ENCODE assay signal across 11 cellular contexts in the genomic region with DNA sequence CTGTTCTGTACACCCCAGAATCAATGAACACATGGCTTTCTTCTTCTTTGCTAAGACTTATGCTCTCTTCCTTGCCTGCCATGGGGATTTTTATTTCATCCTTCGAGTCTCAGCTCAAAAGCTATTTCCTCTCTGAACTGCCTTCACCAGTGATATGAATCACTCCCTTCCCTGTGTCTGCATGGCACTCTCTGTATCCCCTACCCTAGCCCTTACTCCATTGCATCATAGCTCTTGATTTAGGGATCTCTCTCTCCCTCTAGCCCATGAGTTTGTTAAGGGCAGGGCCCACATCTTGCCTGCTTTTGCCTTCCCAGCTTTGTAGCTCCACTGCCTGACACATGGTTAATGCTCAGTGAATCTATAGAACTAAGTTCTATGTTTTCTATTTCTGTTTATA. TPM values are rescaled to one million over a fixed set of nuclear protein-coding genes. Genes with fewer than 3 reads are reported as not detected.
DNase-seq lines count a peak whose midpoint lies in the region; ATAC-seq and TF ChIP-seq lines count a peak whose summit lies in the region.
"Had no signal": no experiment of that assay in that cellular context is flagged by ENCODE, and none has a peak within 500 bp of the region (broad histone marks: within the 10 kb centered on the region; RNA-seq: fewer than 3 reads in every experiment).

No MANE protein-coding gene starts in this region.

- no peak overlapping the region for H3K27ac ChIP-seq in HEK293 (ENCODE audit: extremely low read depth, low read depth, low read length)
- H3K27ac ChIP-seq in lower lobe of right lung, result no peak overlapping the region

- no peak for ATAC-seq in activated CD8-positive, alpha-beta T cell treated with anti-CD3 and anti-CD28 coated beads, Interleukin-2, amount 10 ng/mL, durations not matched to agents 7 days and 5 days
- no peak for ATAC-seq in HG03521 (IDR thresholded peaks at IDR 0.05; ENCODE audit: unreplicated experiment)
- ATAC-seq in lower lobe of right lung, result no peak

- H3K36me3 ChIP-seq in HEK293 (ENCODE audit: control insufficient read depth in 2 of 2, insufficient read depth in 1 of 2, low read length in 2 of 2) (no peaks in the 10 kb centered on the region), lower lobe of right lung (no peaks in the 10 kb centered on the region)

- peak overlapping the region; percentile 99 for H3K27ac Mint-ChIP-seq in activated CD8-positive, alpha-beta T cell treated with anti-CD3 and anti-CD28 coated beads, Interleukin-2, amount 10 ng/mL, durations not matched to agents 7 days and 5 days
- H3K27ac Mint-ChIP-seq: progenitor cell of endocrine pancreas had no signal

- H3K27me3 Mint-ChIP-seq in activated CD8-positive, alpha-beta T cell treated with anti-CD3 and anti-CD28 coated beads, Interleukin-2, amount 10 ng/mL, durations not matched to agents 7 days and 5 days (ENCODE audit: low read depth), result no peaks in the 10 kb centered on the region
- H3K27me3 Mint-ChIP-seq: progenitor cell of endocrine pancreas had no signal

- H3K36me3 Mint-ChIP-seq in activated CD8-positive, alpha-beta T cell treated with anti-CD3 and anti-CD28 coated beads, Interleukin-2, amount 10 ng/mL, durations not matched to agents 7 days and 5 days (ENCODE audit: low read depth), result peaks cover 35% of the 10 kb centered on the region

- DNase-seq in AML-193 (lab: John Stamatoyannopoulos, UW) (peak; percentile 13 to 25), hepatic stellate cell (ENCODE audit: low spot score) (peak; percentile 26), midbrain (lab: John Stamatoyannopoulos, UW) (no peak), NCI-H345 treated with DMSO at 0.1 percent for 48 hours (lab: John Stamatoyannopoulos, UW; ENCODE audit: unreplicated experiment) (no peak), lower lobe of right lung (no peak)
- DNase-seq in activated CD8-positive, alpha-beta T cell treated with anti-CD3 and anti-CD28 coated beads, Interleukin-2, amount 10 ng/mL, durations not matched to agents 7 days and 5 days, result no peak
- DNase-seq: Caco-2, NCI-H1105 treated with DMSO at 0.1 percent for 48 hours had no signal

- H3K4me3 ChIP-seq in HEK293 (ENCODE audit: low read depth, low read length), result no peak overlapping the region
- H3K4me3 ChIP-seq in lower lobe of right lung, result no peak overlapping the region

- no peaks in the 10 kb centered on the region for H3K27me3 ChIP-seq in lower lobe of right lung (ENCODE audit: low read depth)

- H3K9me3 ChIP-seq in HEK293 (ENCODE audit: control insufficient read depth, insufficient read depth, low read depth, low read length) (no peaks in the 10 kb centered on the region), lower lobe of right lung (no peaks in the 10 kb centered on the region)
- H3K9me3 ChIP-seq: Caco-2 had no signal

- TF ChIP-seq CTCF in HEK293 (tag by site-specific recombination; IDR thresholded peaks at IDR 0.05) (no peak), lower lobe of right lung (IDR thresholded peaks at IDR 0.05) (no peak)

- no peaks in the 10 kb centered on the region for H3K9me3 Mint-ChIP-seq in activated CD8-positive, alpha-beta T cell treated with anti-CD3 and anti-CD28 coated beads, Interleukin-2, amount 10 ng/mL, durations not matched to agents 7 days and 5 days (ENCODE audit: insufficient read depth)

- intact Hi-C loops in lower lobe of right lung (cut with DNase I), result no loop called here

- CTCF ChIA-PET in HEK293 (lab: Yijun Ruan, JAX), result no interaction called here
- CTCF ChIA-PET in activated CD8-positive, alpha-beta T cell treated with anti-CD3 and anti-CD28 coated beads, Interleukin-2, amount 10 ng/mL, durations not matched to agents 7 days and 5 days (lab: Charles Lee), result interaction anchor here (1.3 to 2.3 kb wide), 2 partner anchors 8 to 13 kb away, joined by 3 to 7 read pairs; no protein-coding TSS in a partner anchor

- H3K4me1 ChIP-seq in HEK293 (ENCODE audit: control insufficient read depth, insufficient read depth, low read length), result peaks cover 8% of the 10 kb centered on the region; the same call in 1 of the 2 replicates
- H3K4me1 ChIP-seq in lower lobe of right lung, result no peaks in the 10 kb centered on the region
- H3K4me1 ChIP-seq: Caco-2 had no signal

- peak overlapping the region; percentile 43 for H3K4me3 Mint-ChIP-seq in activated CD8-positive, alpha-beta T cell treated with anti-CD3 and anti-CD28 coated beads, Interleukin-2, amount 10 ng/mL, durations not matched to agents 7 days and 5 days

- H3K4me1 Mint-ChIP-seq in activated CD8-positive, alpha-beta T cell treated with anti-CD3 and anti-CD28 coated beads, Interleukin-2, amount 10 ng/mL, durations not matched to agents 7 days and 5 days (ENCODE audit: low read depth), result peaks cover 72% of the 10 kb centered on the region

- POLR2A ChIA-PET in HEK293 (lab: Yijun Ruan, JAX), result no interaction called here
- POLR2A ChIA-PET in activated CD8-positive, alpha-beta T cell treated with anti-CD3 and anti-CD28 coated beads, Interleukin-2, amount 10 ng/mL, durations not matched to agents 7 days and 5 days (lab: Charles Lee), result interaction anchor here (12.2 kb wide), 1 partner anchor 35 kb away, joined by 155 read pairs; the partner anchor contains the start of gene DOCK11

TF ChIP-seq in HEK293, 187 proteins besides CTCF, POLR2A, EP300 and RAD21:
- TF ChIP-seq ZBTB48 (tag by site-specific recombination; IDR thresholded peaks at IDR 0.05), result peak; percentile 87
- peak; percentile 34; the same call in 1 of the 2 replicates for TF ChIP-seq MZF1 (tag by site-specific recombination; IDR thresholded peaks at IDR 0.05; ENCODE audit: borderline replicate concordance)
- TF ChIP-seq, protein P1, sequence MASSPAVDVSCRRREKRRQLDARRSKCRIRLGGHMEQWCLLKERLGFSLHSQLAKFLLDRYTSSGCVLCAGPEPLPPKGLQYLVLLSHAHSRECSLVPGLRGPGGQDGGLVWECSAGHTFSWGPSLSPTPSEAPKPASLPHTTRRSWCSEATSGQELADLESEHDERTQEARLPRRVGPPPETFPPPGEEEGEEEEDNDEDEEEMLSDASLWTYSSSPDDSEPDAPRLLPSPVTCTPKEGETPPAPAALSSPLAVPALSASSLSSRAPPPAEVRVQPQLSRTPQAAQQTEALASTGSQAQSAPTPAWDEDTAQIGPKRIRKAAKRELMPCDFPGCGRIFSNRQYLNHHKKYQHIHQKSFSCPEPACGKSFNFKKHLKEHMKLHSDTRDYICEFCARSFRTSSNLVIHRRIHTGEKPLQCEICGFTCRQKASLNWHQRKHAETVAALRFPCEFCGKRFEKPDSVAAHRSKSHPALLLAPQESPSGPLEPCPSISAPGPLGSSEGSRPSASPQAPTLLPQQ (tag by site-specific recombination; IDR thresholded peaks at IDR 0.05), result peak; percentile 74; the same call in 1 of the 2 replicates
- no peak for TF ChIP-seq ZSCAN18 (tag by site-specific recombination; IDR thresholded peaks at IDR 0.05)
- peak; percentile 32; the same call in 1 of the 2 replicates for TF ChIP-seq ZNF600 (tag by site-specific recombination; IDR thresholded peaks at IDR 0.05)

RNA-seq across cellular contexts. Expression of gene DOCK11, which starts 34.9 kb away (rescaled TPM):
- 10 to 100 TPM; 62.6 to 66.0 TPM for total RNA-seq in activated CD8-positive, alpha-beta T cell treated with anti-CD3 and anti-CD28 coated beads, Interleukin-2, amount 10 ng/mL, durations not matched to agents 7 days and 5 days
- 76.2 TPM for total RNA-seq in lower lobe of right lung

Comparison
In these comparisons a context has a peak if more than half of its experiments do, and no peak if none do; other contexts are left out.
1. DNase-seq: peak in AML-193 (2 of 2) and hepatic stellate cell (single experiment); none in activated CD8-positive, alpha-beta T cell treated with anti-CD3 and anti-CD28 coated beads, Interleukin-2, amount 10 ng/mL, durations not matched to agents 7 days and 5 days (single experiment), midbrain (single experiment), NCI-H345 treated with DMSO at 0.1 percent for 48 hours (single experiment) and lower lobe of right lung (single experiment).